ENCODE assay signal across 8 cellular contexts in genomic region chr6:159981591-159982245, GRCh38. TPM values are rescaled to one million over a fixed set of nuclear protein-coding genes. Genes with fewer than 3 reads are reported as not detected.
DNase-seq lines count a peak whose midpoint lies in the region; ATAC-seq and TF ChIP-seq lines count a peak whose summit lies in the region.

No MANE protein-coding gene starts in this region.

- 75% methylated on average over 12 of the region's 12 CpGs for WGBS in HUES64

- H3K36me3 ChIP-seq in HUES64 (ENCODE audit: insufficient read depth, low read length), result no peaks in the 10 kb centered on the region
- no peaks in the 10 kb centered on the region for H3K36me3 ChIP-seq in skeletal muscle satellite cell (ENCODE audit: insufficient read depth, low read length)

- H3K9me3 ChIP-seq in HUES64 (ENCODE audit: insufficient read depth, low read depth, low read length) (no peaks in the 10 kb centered on the region), skeletal muscle satellite cell (replicated peaks; ENCODE audit: low read length) (no peaks in the 10 kb centered on the region)

- H3K27me3 ChIP-seq in HUES64 (ENCODE audit: insufficient read depth, low read length) (no peaks in the 10 kb centered on the region), skeletal muscle satellite cell (ENCODE audit: control insufficient read depth, insufficient read depth, low read length) (no peaks in the 10 kb centered on the region)

- no peaks in the 10 kb centered on the region for H3K9me3 Mint-ChIP-seq in activated T-cell treated with anti-CD3 and anti-CD28 coated beads, Interleukin-2, amount 50 U/mL, for 24 hours

- H3K4me2 ChIP-seq in skeletal muscle satellite cell (ENCODE audit: low read length), result peak overlapping the region; percentile 61

- H3K4me3 ChIP-seq in GM12865 (ENCODE audit: low read depth, low read length) (peak overlapping the region; percentile 54), HUES64 (ENCODE audit: low read length) (no peak overlapping the region), skeletal muscle satellite cell (ENCODE audit: low read length) (peak overlapping the region; percentile 12)

- no peak for TF ChIP-seq CTCF in GM12865 (IDR thresholded peaks at IDR 0.05; ENCODE audit: insufficient read depth, low read depth, low read length, missing control alignments)

- H3K9ac ChIP-seq in HUES64 (ENCODE audit: low read depth, low read length) (peak overlapping the region; percentile 7; the same call in 1 of the 2 replicates), skeletal muscle satellite cell (ENCODE audit: low read depth, low read length) (peak overlapping the region; percentile 26)

- peaks cover 8% of the 10 kb centered on the region for H3K36me3 Mint-ChIP-seq in activated T-cell treated with anti-CD3 and anti-CD28 coated beads, Interleukin-2, amount 50 U/mL, for 24 hours (ENCODE audit: low read depth)

- peak overlapping the region; percentile 99 for H3K27ac Mint-ChIP-seq in activated T-cell treated with anti-CD3 and anti-CD28 coated beads, Interleukin-2, amount 50 U/mL, for 24 hours

- peak; percentile 52 for ATAC-seq in GM21447 (IDR thresholded peaks at IDR 0.05; ENCODE audit: unreplicated experiment)

- no peaks in the 10 kb centered on the region for H3K27me3 Mint-ChIP-seq in activated T-cell treated with anti-CD3 and anti-CD28 coated beads, Interleukin-2, amount 50 U/mL, for 24 hours

- DNase-seq in GM12865 (ENCODE audit: low read depth) (peak; percentile 91), cardiac septum (ENCODE audit: low spot score) (peak; percentile 85), NCI-H82 (lab: John Stamatoyannopoulos, UW) (no peak), retina (no peak)
- DNase-seq in activated T-cell treated with anti-CD3 and anti-CD28 coated beads, Interleukin-2, amount 50 U/mL, for 24 hours, result peak; percentile 55

- intact Hi-C loops in cardiac septum (cut with DNase I), result loop anchor here (5.0 kb wide), 1 partner anchor 46 kb away; no protein-coding TSS in a partner anchor

- H3K4me1 ChIP-seq in HUES64 (ENCODE audit: insufficient read depth, low read length), result peaks cover 46% of the 10 kb centered on the region
- H3K4me1 ChIP-seq in skeletal muscle satellite cell (ENCODE audit: control insufficient read depth, insufficient read depth, low read length), result peaks cover 82% of the 10 kb centered on the region

- peak overlapping the region; percentile 69 for H3K4me3 Mint-ChIP-seq in activated T-cell treated with anti-CD3 and anti-CD28 coated beads, Interleukin-2, amount 50 U/mL, for 24 hours

- H3K27ac ChIP-seq in HUES64 (ENCODE audit: low read depth, low read length), result peak overlapping the region; percentile 19; the same call in 1 of the 2 replicates

- peaks cover 99% of the 10 kb centered on the region for H3K4me1 Mint-ChIP-seq in activated T-cell treated with anti-CD3 and anti-CD28 coated beads, Interleukin-2, amount 50 U/mL, for 24 hours (ENCODE audit: low read depth)

RNA-seq across cellular contexts. Expression of gene IGF2R, which starts 12.8 kb away (rescaled TPM):
- 35.5 TPM for polyA plus RNA-seq in HUES64 (2013, experiment 1 of 2)
- 34.7 TPM for polyA plus RNA-seq in HUES64 (2013, experiment 2 of 2)
- total RNA-seq in cardiac septum, result 54.6 TPM
- total RNA-seq in skeletal muscle satellite cell (2012; rRNA removed), result 86.5 and 116 TPM in 2 replicates

Comparison
In these comparisons a context has a peak if more than half of its experiments do, and no peak if none do; other contexts are left out.
1. DNase-seq: peak in GM12865 (single experiment), activated T-cell treated with anti-CD3 and anti-CD28 coated beads, Interleukin-2, amount 50 U/mL, for 24 hours (single experiment) and cardiac septum (single experiment); none in NCI-H82 (single experiment) and retina (single experiment).